1 cellular context compared by ENCODE assay signal in the genomic region with DNA sequence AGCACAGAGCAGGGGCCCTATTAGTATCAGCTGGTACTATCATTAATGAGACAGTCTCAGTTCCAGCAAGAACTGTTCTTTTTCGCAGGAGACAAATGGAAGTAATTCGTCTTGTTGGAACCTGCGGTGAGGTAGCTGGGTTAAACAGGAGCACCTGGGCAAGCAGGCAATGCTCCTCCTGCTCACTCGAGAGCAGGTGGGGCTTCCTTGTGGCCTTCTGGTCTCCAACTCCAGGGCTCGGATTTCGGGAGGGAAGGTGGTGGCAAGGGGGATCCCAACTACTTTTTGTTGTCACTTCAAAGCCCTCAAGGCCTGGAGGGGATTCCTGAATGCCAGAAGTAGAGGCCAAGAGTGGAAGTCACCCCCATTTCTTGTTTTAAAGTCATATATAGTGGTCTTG.
TF ChIP-seq lines count a peak whose summit lies in the region.

No MANE protein-coding gene starts in this region.

TF ChIP-seq in HEK293, 187 proteins besides CTCF, POLR2A, EP300 and RAD21:
- TF ChIP-seq MYNN (tag by site-specific recombination; IDR thresholded peaks at IDR 0.05; ENCODE audit: borderline replicate concordance) (no peak), ZNF596 (tag by site-specific recombination; IDR thresholded peaks at IDR 0.05) (no peak), ZNF394 (tag by site-specific recombination; IDR thresholded peaks at IDR 0.05; ENCODE audit: borderline replicate concordance) (peak; percentile 86), ZSCAN30 (tag by site-specific recombination; IDR thresholded peaks at IDR 0.05) (no peak), ZNF274 (IDR thresholded peaks at IDR 0.05; ENCODE audit: low read length) (no peak), ZNF274 (tag by site-specific recombination; IDR thresholded peaks at IDR 0.05; ENCODE audit: borderline replicate concordance) (no peak)
- TF ChIP-seq, protein P1, sequence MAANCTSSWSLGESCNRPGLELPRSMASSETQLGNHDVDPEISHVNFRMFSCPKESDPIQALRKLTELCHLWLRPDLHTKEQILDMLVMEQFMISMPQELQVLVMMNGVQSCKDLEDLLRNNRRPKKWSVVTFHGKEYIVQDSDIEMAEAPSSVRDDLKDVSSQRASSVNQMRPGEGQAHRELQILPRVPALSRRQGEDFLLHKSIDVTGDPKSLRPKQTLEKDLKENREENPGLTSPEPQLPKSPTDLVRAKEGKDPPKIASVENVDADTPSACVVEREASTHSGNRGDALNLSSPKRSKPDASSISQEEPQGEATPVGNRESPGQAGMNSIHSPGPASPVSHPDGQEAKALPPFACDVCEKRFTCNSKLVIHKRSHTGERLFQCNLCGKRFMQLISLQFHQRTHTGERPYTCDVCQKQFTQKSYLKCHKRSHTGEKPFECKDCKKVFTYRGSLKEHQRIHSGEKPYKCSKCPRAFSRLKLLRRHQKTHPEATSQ (tag by site-specific recombination; IDR thresholded peaks at IDR 0.05), result no peak
